Comparison of ENCODE assay signal across 8 cellular contexts in genomic region chr12:64618953-64619590, GRCh38. TPM values are rescaled to one million over a fixed set of nuclear protein-coding genes. Genes with fewer than 3 reads are reported as not detected.
DNase-seq lines count a peak whose midpoint lies in the region; ATAC-seq and TF ChIP-seq lines count a peak whose summit lies in the region.

No MANE protein-coding gene starts in this region.

- H3K27me3 Mint-ChIP-seq in activated naive CD4-positive, alpha-beta T cell treated with anti-CD3 and anti-CD28 coated beads for 36 hours (ENCODE audit: low read depth), result no peaks in the 10 kb centered on the region

- intact Hi-C loops in activated naive CD4-positive, alpha-beta T cell treated with anti-CD3 and anti-CD28 coated beads for 36 hours (cut with micrococcal nuclease), result no loop called here
- intact Hi-C loops in dorsolateral prefrontal cortex (cut with DNase I), result loop anchor here in 1 of 2 donors (10.0 kb wide), 2 partner anchors 64 to 76 kb away; no protein-coding TSS in a partner anchor

- CTCF ChIA-PET in activated naive CD4-positive, alpha-beta T cell treated with anti-CD3 and anti-CD28 coated beads for 36 hours (lab: Charles Lee), result interaction anchor here (0.9 kb wide), 1 partner anchor 78 kb away, joined by 3 read pairs; no protein-coding TSS in a partner anchor

- no peaks in the 10 kb centered on the region for H3K9me3 Mint-ChIP-seq in activated naive CD4-positive, alpha-beta T cell treated with anti-CD3 and anti-CD28 coated beads for 36 hours

- DNase-seq in activated naive CD4-positive, alpha-beta T cell treated with anti-CD3 and anti-CD28 coated beads for 36 hours, result no peak
- no peak for DNase-seq in activated naive CD4-positive, alpha-beta T cell treated with anti-CD3 and anti-CD28 coated beads, Interleukin-2, amount 50 U/mL, for 16 hours
- DNase-seq in OCI-M2 (lab: John Stamatoyannopoulos, UW; ENCODE audit: unreplicated experiment), result peak; percentile 56
- peak; percentile 85 for DNase-seq in fibroblast of gingiva (ENCODE audit: low read depth)
- DNase-seq in dorsolateral prefrontal cortex, result no peak
- no peak for DNase-seq in stimulated activated naive CD4-positive, alpha-beta T cell treated with Interleukin-2 at 50 U/mL for 16 hours (lab: John Stamatoyannopoulos, UW)

- peak; percentile 46 for ATAC-seq in HG02852 (IDR thresholded peaks at IDR 0.05; ENCODE audit: unreplicated experiment)

- no peaks in the 10 kb centered on the region for H3K9me3 ChIP-seq in subcutaneous abdominal adipose tissue (ENCODE audit: control insufficient read depth in 5 of 5, low read length in 5 of 5)

- H3K27me3 ChIP-seq in subcutaneous abdominal adipose tissue (ENCODE audit: control insufficient read depth in 5 of 5, insufficient read depth in 4 of 5, low read length in 5 of 5) (no peaks in the 10 kb centered on the region), dorsolateral prefrontal cortex (no peaks in the 10 kb centered on the region)

- peaks cover 68% of the 10 kb centered on the region for H3K4me1 Mint-ChIP-seq in activated naive CD4-positive, alpha-beta T cell treated with anti-CD3 and anti-CD28 coated beads for 36 hours (ENCODE audit: low read depth)

- H3K4me1 ChIP-seq in subcutaneous abdominal adipose tissue (ENCODE audit: control insufficient read depth in 5 of 5, insufficient read depth in 5 of 5, low read length in 5 of 5), result peaks cover 7 to 53% (median 34%) of the 10 kb centered on the region in 5 donors

- H3K27ac ChIP-seq in subcutaneous abdominal adipose tissue (ENCODE audit: low read depth, low read length) (peak overlapping the region; percentile 40), dorsolateral prefrontal cortex (peak overlapping the region in 26 of 59 donors; percentile 1 to 74 (median 30))

- H3K36me3 ChIP-seq in subcutaneous abdominal adipose tissue (ENCODE audit: control insufficient read depth in 5 of 5, insufficient read depth in 5 of 5, low read length in 5 of 5), result no peaks in the 10 kb centered on the region

- peaks cover 7% of the 10 kb centered on the region for H3K36me3 Mint-ChIP-seq in activated naive CD4-positive, alpha-beta T cell treated with anti-CD3 and anti-CD28 coated beads for 36 hours (ENCODE audit: low read depth)

- no peak overlapping the region for H3K4me3 Mint-ChIP-seq in activated naive CD4-positive, alpha-beta T cell treated with anti-CD3 and anti-CD28 coated beads for 36 hours

- H3K4me3 ChIP-seq in subcutaneous abdominal adipose tissue (ENCODE audit: low read depth in 1 of 5, low read length in 5 of 5), result no peak overlapping the region
- H3K4me3 ChIP-seq in dorsolateral prefrontal cortex, result no peak overlapping the region

- H3K9ac ChIP-seq in subcutaneous abdominal adipose tissue (ENCODE audit: low read length in 5 of 5), result peak overlapping the region in 1 of 5 donors; percentile 11

- no peak for TF ChIP-seq CTCF in dorsolateral prefrontal cortex (IDR thresholded peaks at IDR 0.05 in 54 of 56, conservative IDR thresholded peaks at IDR 0.05 in 2 of 56; ENCODE audit: low read depth in 1 of 56, partially characterized antibody in 56 of 56)

- H3K27ac Mint-ChIP-seq in activated naive CD4-positive, alpha-beta T cell treated with anti-CD3 and anti-CD28 coated beads for 36 hours, result peak overlapping the region; percentile 64

RNA-seq across cellular contexts. Expression of gene RASSF3, which starts 8.8 kb away (rescaled TPM):
- total RNA-seq in activated naive CD4-positive, alpha-beta T cell treated with anti-CD3 and anti-CD28 coated beads for 36 hours, result 10 to 100 TPM; 39.4 to 43.8 TPM
- 10 to 100 TPM in 97 of 120 experiments, 1 to 10 TPM in 23; 6.5 to 38.3 (median 12.8) TPM for total RNA-seq in dorsolateral prefrontal cortex

Comparison
In these comparisons a context has a peak if more than half of its experiments do, and no peak if none do; other contexts are left out.
1. DNase-seq: peak in OCI-M2 (single experiment) and fibroblast of gingiva (single experiment); none in activated naive CD4-positive, alpha-beta T cell treated with anti-CD3 and anti-CD28 coated beads for 36 hours (single experiment), activated naive CD4-positive, alpha-beta T cell treated with anti-CD3 and anti-CD28 coated beads, Interleukin-2, amount 50 U/mL, for 16 hours (single experiment), dorsolateral prefrontal cortex (0 of 10) and stimulated activated naive CD4-positive, alpha-beta T cell treated with Interleukin-2 at 50 U/mL for 16 hours (single experiment).